Comparison of ENCODE assay signal across 14 cellular contexts in genomic region chr11:117045956-117046355, GRCh38. TPM values are rescaled to one million over a fixed set of nuclear protein-coding genes. Genes with fewer than 3 reads are reported as not detected.
DNase-seq lines count a peak whose midpoint lies in the region; ATAC-seq, FAIRE-seq and TF ChIP-seq lines count a peak whose summit lies in the region.
"Had no signal": no experiment of that assay in that cellular context is flagged by ENCODE, and none has a peak within 500 bp of the region (broad histone marks: within the 10 kb centered on the region; RNA-seq: fewer than 3 reads in every experiment).

No MANE protein-coding gene starts in this region.

- H4K20me1 ChIP-seq in GM23338 (replicated peaks; ENCODE audit: insufficient read depth), result peaks cover 21% of the 10 kb centered on the region

- 81 to 88% methylated on average over 1 of the region's 1 CpG for WGBS in pancreas, 2 donors

- H3K27me3 Mint-ChIP-seq in GM23338 (ENCODE audit: insufficient read depth, low read depth, poor library complexity), result no peaks in the 10 kb centered on the region
- no peaks in the 10 kb centered on the region for H3K27me3 Mint-ChIP-seq in activated naive CD8-positive, alpha-beta T cell treated with anti-CD3 and anti-CD28 coated beads for 36 hours
- H3K27me3 Mint-ChIP-seq: activated naive CD4-positive, alpha-beta T cell treated with anti-CD3 and anti-CD28 coated beads, Interleukin-2, amount 50 U/mL, for 24 hours had no signal

- TF ChIP-seq CTCF in GM23338 (conservative IDR thresholded peaks at IDR 0.05; ENCODE audit: low read depth in 2 of 2), result no peak
- TF ChIP-seq CTCF in foreskin keratinocyte (conservative IDR thresholded peaks at IDR 0.05), result no peak
- no peak for TF ChIP-seq CTCF in pancreas (IDR thresholded peaks at IDR 0.05)
- no peak for TF ChIP-seq CTCF in coronary artery (IDR thresholded peaks at IDR 0.05)

- H3K4me1 ChIP-seq in GM23338 (ENCODE audit: insufficient read depth), result peaks cover 7% of the 10 kb centered on the region; the same call in 1 of the 2 replicates
- peaks cover 21% of the 10 kb centered on the region for H3K4me1 ChIP-seq in foreskin keratinocyte
- H3K4me1 ChIP-seq in pancreas, result peaks cover 0 to 22% (median 20%) of the 10 kb centered on the region in 3 donors

- no peak overlapping the region for H2AFZ ChIP-seq in GM23338

- H3K9me3 Mint-ChIP-seq in GM23338, result no peaks in the 10 kb centered on the region
- H3K9me3 Mint-ChIP-seq in activated naive CD8-positive, alpha-beta T cell treated with anti-CD3 and anti-CD28 coated beads for 36 hours, result no peaks in the 10 kb centered on the region
- H3K9me3 Mint-ChIP-seq: activated naive CD4-positive, alpha-beta T cell treated with anti-CD3 and anti-CD28 coated beads, Interleukin-2, amount 50 U/mL, for 24 hours; mesothelial cell of epicardium had no signal

- intact Hi-C loops in pancreas (cut with DNase I), result no loop called here

- no peak overlapping the region for H3K4me2 ChIP-seq in GM23338

- H3K27ac ChIP-seq in GM23338 (ENCODE audit: low read depth) (peak overlapping the region; percentile 8; the same call in 1 of the 2 replicates), foreskin keratinocyte (no peak overlapping the region), pancreas (no peak overlapping the region), coronary artery (no peak overlapping the region)
- H3K27ac ChIP-seq: WERI-Rb-1 had no signal

- H3K9me2 ChIP-seq in GM23338 (ENCODE audit: insufficient read depth), result no peaks in the 10 kb centered on the region

- no peak overlapping the region for H3K4me3 Mint-ChIP-seq in GM23338
- no peak overlapping the region for H3K4me3 Mint-ChIP-seq in activated naive CD8-positive, alpha-beta T cell treated with anti-CD3 and anti-CD28 coated beads for 36 hours
- H3K4me3 Mint-ChIP-seq: activated naive CD4-positive, alpha-beta T cell treated with anti-CD3 and anti-CD28 coated beads, Interleukin-2, amount 50 U/mL, for 24 hours; mesothelial cell of epicardium had no signal

- H3K27me3 ChIP-seq in GM23338 (ENCODE audit: insufficient read depth) (no peaks in the 10 kb centered on the region), foreskin keratinocyte (no peaks in the 10 kb centered on the region), pancreas (no peaks in the 10 kb centered on the region)

- FAIRE-seq in pancreas (lab: Jason Lieb, UNC), result no peak

- no peak overlapping the region for H3K4me3 ChIP-seq in GM23338
- no peak overlapping the region for H3K4me3 ChIP-seq in pancreas
- H3K4me3 ChIP-seq in coronary artery, result no peak overlapping the region
- H3K4me3 ChIP-seq: HAP-1 had no signal

- no peaks in the 10 kb centered on the region for H3F3A ChIP-seq in GM23338 (replicated peaks; ENCODE audit: low read depth)

- DNase-seq in GM23338 (ENCODE audit: low spot score) (no peak), RPMI7951 (ENCODE audit: low read depth) (peak; percentile 17), foreskin keratinocyte (peak in 1 of 2 donors; percentile 20), pancreas (no peak), coronary artery (ENCODE audit: low spot score) (no peak), HPDE6-E6E7 (ENCODE audit: extremely low spot score) (no peak)
- DNase-seq in activated naive CD8-positive, alpha-beta T cell treated with anti-CD3 and anti-CD28 coated beads for 36 hours, result no peak
- DNase-seq: NCI-H1417; stimulated activated naive CD4-positive, alpha-beta T cell had no signal

- H3K36me3 ChIP-seq in GM23338 (ENCODE audit: insufficient read depth), result no peaks in the 10 kb centered on the region
- H3K36me3 ChIP-seq in pancreas, result no peaks in the 10 kb centered on the region
- H3K36me3 ChIP-seq: HAP-1, WERI-Rb-1 had no signal

- H3K4me1 Mint-ChIP-seq in GM23338, result peaks cover 14% of the 10 kb centered on the region; the same call in 2 of the 3 replicates
- H3K4me1 Mint-ChIP-seq in activated naive CD8-positive, alpha-beta T cell treated with anti-CD3 and anti-CD28 coated beads for 36 hours, result peaks cover 39% of the 10 kb centered on the region

- H3K27ac Mint-ChIP-seq in GM23338, result no peak overlapping the region
- no peak overlapping the region for H3K27ac Mint-ChIP-seq in activated naive CD8-positive, alpha-beta T cell treated with anti-CD3 and anti-CD28 coated beads for 36 hours
- H3K27ac Mint-ChIP-seq: mesothelial cell of epicardium had no signal

- H3K79me2 ChIP-seq in GM23338 (replicated peaks; ENCODE audit: insufficient read depth), result peaks cover 64% of the 10 kb centered on the region

- H3K9me3 ChIP-seq in pancreas, result no peaks in the 10 kb centered on the region
- H3K9me3 ChIP-seq: HAP-1 had no signal

- H3K36me3 Mint-ChIP-seq in GM23338 (ENCODE audit: low read depth), result no peaks in the 10 kb centered on the region
- H3K36me3 Mint-ChIP-seq in activated naive CD8-positive, alpha-beta T cell treated with anti-CD3 and anti-CD28 coated beads for 36 hours, result peaks cover 1% of the 10 kb centered on the region
- H3K36me3 Mint-ChIP-seq: mesothelial cell of epicardium had no signal

- ATAC-seq in GM23338, result no peak
- peak; percentile 41 for ATAC-seq in foreskin keratinocyte
- peak in 3 of 4 donors; percentile 32 to 46 (median 42) for ATAC-seq in pancreas
- no peak for ATAC-seq in HG03442 (IDR thresholded peaks at IDR 0.05; ENCODE audit: unreplicated experiment)

TF ChIP-seq in GM23338, 12 proteins besides CTCF, POLR2A, EP300 and RAD21 (continues in another document):
- no peak for TF ChIP-seq EZH2phosphoT487 (IDR thresholded peaks at IDR 0.05; ENCODE audit: unreplicated experiment)
- TF ChIP-seq CREB1 (CRISPR knock-in tag; IDR thresholded peaks at IDR 0.05; ENCODE audit: low read depth), result no peak
- TF ChIP-seq JUNB (IDR thresholded peaks at IDR 0.05; ENCODE audit: unreplicated experiment), result no peak
- no peak for TF ChIP-seq ZNF114 (CRISPR knock-in tag; IDR thresholded peaks at IDR 0.05)
- TF ChIP-seq ZNF331 (CRISPR knock-in tag; IDR thresholded peaks at IDR 0.05; ENCODE audit: low read depth), result no peak
- TF ChIP-seq NANOG (IDR thresholded peaks at IDR 0.05; ENCODE audit: borderline replicate concordance), result no peak
- no peak for TF ChIP-seq STAT1 (IDR thresholded peaks at IDR 0.05; ENCODE audit: unreplicated experiment)
- TF ChIP-seq ETS1 (IDR thresholded peaks at IDR 0.05), result no peak

RNA-seq across cellular contexts. Expression of gene SIK3, which starts 52.3 kb away (rescaled TPM):
- total RNA-seq in GM23338 (2014; rRNA removed; shearing (Covaris generic)), result 27.8 and 33.9 TPM in 2 replicates
- polyA plus RNA-seq in GM23338 (2016; fragmentation: Nextera tagmentation; extraction: Ambion mirVana) (6.1 and 7.3 TPM in 2 replicates), foreskin keratinocyte (5.9 and 6.8 TPM in 2 replicates), pancreas (10 to 100 TPM; 11.1 to 16.2 TPM)
- total RNA-seq in RPMI7951 (2014; rRNA removed; shearing (Covaris generic)), result 6.4 and 9.3 TPM in 2 replicates
- total RNA-seq in foreskin keratinocyte (16.4 and 17.2 TPM in 2 replicates), pancreas (10 to 100 TPM; 22.5 to 27.3 (median 25.2) TPM)
- 10 to 100 TPM; 22.8 to 24.0 TPM for total RNA-seq in activated naive CD8-positive, alpha-beta T cell treated with anti-CD3 and anti-CD28 coated beads for 36 hours

Comparison
In these comparisons a context has a peak if more than half of its experiments do, and no peak if none do; other contexts are left out.
1. ATAC-seq: peak in foreskin keratinocyte (single experiment) and pancreas (3 of 4); none in GM23338 (single experiment) and HG03442 (single experiment).